ENCODE assay signal across 31 cellular contexts in genomic region chr4:4577359-4577875, GRCh38.
"Had no signal": no experiment of that assay in that cellular context is flagged by ENCODE, and none has a peak within 500 bp of the region (broad histone marks: within the 10 kb centered on the region; RNA-seq: fewer than 3 reads in every experiment).

No MANE protein-coding gene starts in this region.

- H3K27ac Mint-ChIP-seq: activated CD4-positive, alpha-beta T cell treated with anti-CD3 and anti-CD28 coated beads, Interleukin-2, amount 10 ng/mL, durations not matched to agents 24 days and 14 days; activated CD8-positive, alpha-beta T cell treated with anti-CD3 and anti-CD28 coated beads for 36 hours; activated naive CD8-positive, alpha-beta T cell treated with anti-CD3 and anti-CD28 coated beads for 36 hours; activated T-cell treated with anti-CD3 and anti-CD28 coated beads, Interleukin-2, amount 50 U/mL, for 72 hours; activated T-helper 17 cell treated with anti-CD3 and anti-CD28 coated beads, Interleukin-2, amount 50 U/mL, for 72 hours; T-helper 1 cell treated with Interleukin-12 subunit alpha and Interleukin-12 subunit beta and Interleukin-4 antibody, amounts not matched to agents 30 μg/mL and 1 μg/mL, for 36 hours; T-helper 2 cell treated with Interferon-gamma antibody and Interleukin-4, amounts not matched to agents 5 μg/mL and 100 μg/mL, for 36 hours had no signal

- H3K9me3 Mint-ChIP-seq: activated CD8-positive, alpha-beta T cell treated with anti-CD3 and anti-CD28 coated beads for 36 hours; activated naive CD8-positive, alpha-beta T cell treated with anti-CD3 and anti-CD28 coated beads for 36 hours; activated T-cell treated with anti-CD3 and anti-CD28 coated beads, Interleukin-2, amount 50 U/mL, for 72 hours; activated T-helper 17 cell treated with anti-CD3 and anti-CD28 coated beads, Interleukin-2, amount 50 U/mL, for 72 hours; T-helper 1 cell treated with Interleukin-12 subunit alpha and Interleukin-12 subunit beta and Interleukin-4 antibody, amounts not matched to agents 30 μg/mL and 1 μg/mL, for 36 hours; T-helper 2 cell treated with Interferon-gamma antibody and Interleukin-4, amounts not matched to agents 5 μg/mL and 100 μg/mL, for 36 hours had no signal

- H3K36me3 ChIP-seq: brain microvascular endothelial cell, cardiac muscle cell, MG63, SJCRH30 had no signal

- H3K27me3 ChIP-seq: brain microvascular endothelial cell, cardiac muscle cell, MG63, SJCRH30 had no signal

- ATAC-seq: activated CD8-positive, alpha-beta T cell treated with anti-CD3 and anti-CD28 coated beads for 36 hours; activated T-cell treated with anti-CD3 and anti-CD28 coated beads, Interleukin-2, amount 50 U/mL, for 72 hours; activated T-helper 17 cell treated with anti-CD3 and anti-CD28 coated beads, Interleukin-2, amount 50 U/mL, for 72 hours; Panc1 had no signal

- DNase-seq: activated CD4-positive, alpha-beta T cell treated with anti-CD3 and anti-CD28 coated beads, Interleukin-2, amount 10 ng/mL, durations not matched to agents 24 days and 14 days; activated CD4-positive, alpha-beta T cell treated with anti-CD3 and anti-CD28 coated beads, Interleukin-2, amount 50 U/mL, for 4 hours; activated CD8-positive, alpha-beta T cell treated with anti-CD3 and anti-CD28 coated beads for 36 hours; activated effector memory CD4-positive, alpha-beta T cell treated with anti-CD3 and anti-CD28 coated beads, Interleukin-2, amount 50 U/mL, for 16 hours; activated naive CD4-positive, alpha-beta T cell; activated naive CD4-positive, alpha-beta T cell treated with anti-CD3 and anti-CD28 coated beads, Interleukin-2, amount 50 U/mL, for 16 hours; activated naive CD8-positive, alpha-beta T cell treated with anti-CD3 and anti-CD28 coated beads for 36 hours; activated T-cell treated with anti-CD3 and anti-CD28 coated beads, Interleukin-2, amount 50 U/mL, for 1 hour; activated T-cell treated with anti-CD3 and anti-CD28 coated beads, Interleukin-2, amount 50 U/mL, for 72 hours; amniotic stem cell; aorta; brain microvascular endothelial cell; Kasumi-1; MG63; NCI-H1048; NCI-H1105 treated with DMSO at 0.1 percent for 48 hours; NCI-H1436; NCI-H1694; NCI-H1930; NCI-H2081 treated with DMSO at 0.1 percent for 48 hours; NCI-H345; NCI-H524 treated with DMSO at 0.1 percent for 48 hours; SHP77; SJCRH30 had no signal

- H3K9me3 ChIP-seq: MG63, SJCRH30 had no signal

- H3K4me3 ChIP-seq: cardiac muscle cell, MG63, SJCRH30, SK-N-MC had no signal

- H3K27me3 Mint-ChIP-seq: activated naive CD8-positive, alpha-beta T cell treated with anti-CD3 and anti-CD28 coated beads for 36 hours; activated T-helper 17 cell treated with anti-CD3 and anti-CD28 coated beads, Interleukin-2, amount 50 U/mL, for 72 hours had no signal

- H3K27ac ChIP-seq: brain microvascular endothelial cell, cardiac muscle cell, SJCRH30, SK-N-MC had no signal

- H3K4me3 Mint-ChIP-seq: activated CD4-positive, alpha-beta T cell treated with anti-CD3 and anti-CD28 coated beads, Interleukin-2, amount 10 ng/mL, durations not matched to agents 24 days and 14 days; activated CD8-positive, alpha-beta T cell treated with anti-CD3 and anti-CD28 coated beads for 36 hours; activated naive CD8-positive, alpha-beta T cell treated with anti-CD3 and anti-CD28 coated beads for 36 hours; activated T-cell treated with anti-CD3 and anti-CD28 coated beads, Interleukin-2, amount 50 U/mL, for 72 hours; activated T-helper 17 cell treated with anti-CD3 and anti-CD28 coated beads, Interleukin-2, amount 50 U/mL, for 72 hours; T-helper 1 cell treated with Interleukin-12 subunit alpha and Interleukin-12 subunit beta and Interleukin-4 antibody, amounts not matched to agents 30 μg/mL and 1 μg/mL, for 36 hours; T-helper 2 cell treated with Interferon-gamma antibody and Interleukin-4, amounts not matched to agents 5 μg/mL and 100 μg/mL, for 36 hours had no signal

- FAIRE-seq: TTC549 had no signal
